ENCODE assay signal across 9 cellular contexts in the genomic region with DNA sequence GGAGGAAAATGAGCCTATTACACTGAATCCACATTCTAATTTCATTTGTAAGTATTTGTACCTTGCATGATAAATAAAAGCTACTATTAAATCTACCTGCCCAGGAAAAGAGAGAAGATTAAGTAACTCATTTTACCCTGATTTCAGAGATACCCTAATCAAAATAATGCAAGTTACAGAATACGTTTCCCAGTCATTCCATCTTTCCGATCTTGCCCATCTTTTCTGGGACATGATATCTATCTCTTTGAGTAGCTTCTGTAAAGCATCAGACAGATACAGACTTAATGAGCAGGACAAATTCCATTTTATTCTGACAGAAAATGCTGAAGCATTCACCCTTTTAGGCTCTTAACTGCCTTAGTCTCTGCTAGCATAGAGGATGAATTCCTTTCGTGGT.
"Had no signal": no experiment of that assay in that cellular context is flagged by ENCODE, and none has a peak within 500 bp of the region (broad histone marks: within the 10 kb centered on the region; RNA-seq: fewer than 3 reads in every experiment).

No MANE protein-coding gene starts in this region.

- H3K4me1 ChIP-seq: HAP-1 had no signal

- H3K4me2 ChIP-seq: GM23338 had no signal

- H3K9me3 ChIP-seq: HAP-1 had no signal

- H3K27ac ChIP-seq: GM23248 had no signal

- H2AFZ ChIP-seq: GM23248, GM23338 had no signal

- H3K36me3 ChIP-seq: HAP-1 had no signal

- H3K4me3 ChIP-seq: GM23248, GM23338, HAP-1 had no signal

- ATAC-seq: GM23338, HCT116 had no signal

- H3K9ac ChIP-seq: GM23248 had no signal

- DNase-seq: GM23248, GOT3, H7, H9, HCEC 1CT, HFFc6 had no signal
